1 cellular context compared by ENCODE assay signal in the genomic region with DNA sequence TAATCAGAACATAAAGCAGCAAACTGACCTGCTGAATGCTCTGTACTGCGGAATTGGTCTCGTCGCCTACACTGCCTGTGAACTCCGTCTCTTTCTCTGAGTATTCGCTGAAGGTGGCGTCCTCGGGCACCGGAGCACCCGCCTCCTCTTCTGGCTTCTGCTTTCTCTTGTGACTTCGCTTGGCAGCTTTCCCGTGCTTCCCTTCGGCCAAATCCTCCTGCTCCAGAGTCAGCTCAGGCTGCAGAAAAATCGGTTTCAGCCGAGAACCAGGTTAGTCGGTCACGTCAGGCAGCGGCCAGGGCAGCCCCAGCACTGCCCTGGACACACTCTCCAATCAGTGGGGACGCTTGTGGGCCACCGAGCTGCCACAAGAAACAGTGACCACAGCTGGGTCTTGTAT.
TF ChIP-seq lines count a peak whose summit lies in the region.

No MANE protein-coding gene starts in this region.

TF ChIP-seq in WTC11, 78 proteins besides CTCF, POLR2A, EP300 and RAD21 (continued from another document):
- TF ChIP-seq PRDM15 (CRISPR knock-in tag; IDR thresholded peaks at IDR 0.05) (no peak), SOX15 (CRISPR knock-in tag; IDR thresholded peaks at IDR 0.05) (no peak), TP53 (CRISPR knock-in tag; IDR thresholded peaks at IDR 0.05) (no peak), ZBTB21 (CRISPR knock-in tag; IDR thresholded peaks at IDR 0.05; ENCODE audit: borderline replicate concordance) (no peak), OVOL2 (CRISPR knock-in tag; IDR thresholded peaks at IDR 0.05; ENCODE audit: borderline replicate concordance) (no peak)
- TF ChIP-seq, protein P1, sequence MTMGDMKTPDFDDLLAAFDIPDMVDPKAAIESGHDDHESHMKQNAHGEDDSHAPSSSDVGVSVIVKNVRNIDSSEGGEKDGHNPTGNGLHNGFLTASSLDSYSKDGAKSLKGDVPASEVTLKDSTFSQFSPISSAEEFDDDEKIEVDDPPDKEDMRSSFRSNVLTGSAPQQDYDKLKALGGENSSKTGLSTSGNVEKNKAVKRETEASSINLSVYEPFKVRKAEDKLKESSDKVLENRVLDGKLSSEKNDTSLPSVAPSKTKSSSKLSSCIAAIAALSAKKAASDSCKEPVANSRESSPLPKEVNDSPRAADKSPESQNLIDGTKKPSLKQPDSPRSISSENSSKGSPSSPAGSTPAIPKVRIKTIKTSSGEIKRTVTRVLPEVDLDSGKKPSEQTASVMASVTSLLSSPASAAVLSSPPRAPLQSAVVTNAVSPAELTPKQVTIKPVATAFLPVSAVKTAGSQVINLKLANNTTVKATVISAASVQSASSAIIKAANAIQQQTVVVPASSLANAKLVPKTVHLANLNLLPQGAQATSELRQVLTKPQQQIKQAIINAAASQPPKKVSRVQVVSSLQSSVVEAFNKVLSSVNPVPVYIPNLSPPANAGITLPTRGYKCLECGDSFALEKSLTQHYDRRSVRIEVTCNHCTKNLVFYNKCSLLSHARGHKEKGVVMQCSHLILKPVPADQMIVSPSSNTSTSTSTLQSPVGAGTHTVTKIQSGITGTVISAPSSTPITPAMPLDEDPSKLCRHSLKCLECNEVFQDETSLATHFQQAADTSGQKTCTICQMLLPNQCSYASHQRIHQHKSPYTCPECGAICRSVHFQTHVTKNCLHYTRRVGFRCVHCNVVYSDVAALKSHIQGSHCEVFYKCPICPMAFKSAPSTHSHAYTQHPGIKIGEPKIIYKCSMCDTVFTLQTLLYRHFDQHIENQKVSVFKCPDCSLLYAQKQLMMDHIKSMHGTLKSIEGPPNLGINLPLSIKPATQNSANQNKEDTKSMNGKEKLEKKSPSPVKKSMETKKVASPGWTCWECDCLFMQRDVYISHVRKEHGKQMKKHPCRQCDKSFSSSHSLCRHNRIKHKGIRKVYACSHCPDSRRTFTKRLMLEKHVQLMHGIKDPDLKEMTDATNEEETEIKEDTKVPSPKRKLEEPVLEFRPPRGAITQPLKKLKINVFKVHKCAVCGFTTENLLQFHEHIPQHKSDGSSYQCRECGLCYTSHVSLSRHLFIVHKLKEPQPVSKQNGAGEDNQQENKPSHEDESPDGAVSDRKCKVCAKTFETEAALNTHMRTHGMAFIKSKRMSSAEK (CRISPR knock-in tag; IDR thresholded peaks at IDR 0.05; ENCODE audit: borderline replicate concordance): no peak
